8 cellular contexts compared by ENCODE assay signal in genomic region chr20:38804682-38805501, GRCh38. TPM values are rescaled to one million over a fixed set of nuclear protein-coding genes. Genes with fewer than 3 reads are reported as not detected.
DNase-seq lines count a peak whose midpoint lies in the region; ATAC-seq, FAIRE-seq and TF ChIP-seq lines count a peak whose summit lies in the region.

No MANE protein-coding gene starts in this region.

- peaks cover 6% of the 10 kb centered on the region for H3K4me1 ChIP-seq in mucosa of descending colon (ENCODE audit: low read depth)

- H3K4me3 ChIP-seq in WERI-Rb-1 (ENCODE audit: low read depth, low read length) (peak overlapping the region; percentile 72), mucosa of descending colon (no peak overlapping the region)

- DNase-seq in GF-D8 (lab: John Stamatoyannopoulos, UW) = peak; percentile 80
- DNase-seq in WERI-Rb-1 = no peak
- DNase-seq in central memory CD4-positive, alpha-beta T cell = peak; percentile 91
- DNase-seq in mucosa of descending colon = peak; percentile 55 to 80 (median 59)
- DNase-seq in stimulated activated CD8-positive, alpha-beta memory T cell treated with anti-CD3 and anti-CD28 coated beads, Interleukin-7, amount 100 ng/mL, for 24 hours (ENCODE audit: low read depth) = peak; percentile 43
- DNase-seq in frontal cortex (ENCODE audit: low spot score in 2 of 2) = no peak
- no peak for DNase-seq in HT-29 (ENCODE audit: low spot score)

- H3K27ac ChIP-seq in WERI-Rb-1 = no peak overlapping the region

- peaks cover 7% of the 10 kb centered on the region for H3K27me3 ChIP-seq in WERI-Rb-1 (ENCODE audit: insufficient read depth, low read depth, severe bottlenecking)

- no peak for FAIRE-seq in frontal cortex (lab: Jason Lieb, UNC)

- no peak for TF ChIP-seq CTCF in WERI-Rb-1 (IDR thresholded peaks at IDR 0.05; ENCODE audit: low read depth, low read length)
- no peak for TF ChIP-seq CTCF in mucosa of descending colon (IDR thresholded peaks at IDR 0.05)

- ATAC-seq in HG03135 (IDR thresholded peaks at IDR 0.05; ENCODE audit: unreplicated experiment) (peak; percentile 41), mucosa of descending colon (peak; percentile 78)

- H3K9me3 ChIP-seq in WERI-Rb-1 (ENCODE audit: severe bottlenecking) (no peaks in the 10 kb centered on the region), mucosa of descending colon (no peaks in the 10 kb centered on the region)

- intact Hi-C loops in mucosa of descending colon (cut with DNase I, micrococcal nuclease) = no loop called here

- H3K36me3 ChIP-seq in WERI-Rb-1 = no peaks in the 10 kb centered on the region
- no peaks in the 10 kb centered on the region for H3K36me3 ChIP-seq in mucosa of descending colon (ENCODE audit: low read depth)

RNA-seq across cellular contexts. Expression of gene PPP1R16B, which starts 0.6 kb away (rescaled TPM):
- total RNA-seq in mucosa of descending colon (1 to 10 TPM; 4.4 to 5.6 (median 4.4) TPM), frontal cortex (10.6 TPM)
- not detected in 2 replicates for total RNA-seq in HT-29 (2014; rRNA removed; shearing (Covaris generic))

RNA-seq across cellular contexts. Expression of gene ACTR5, which starts 56.6 kb away (rescaled TPM):
- total RNA-seq in mucosa of descending colon (1 to 10 TPM; 6.0 to 8.1 (median 7.9) TPM), frontal cortex (9.8 TPM)
- 21.0 and 21.4 TPM in 2 replicates for total RNA-seq in HT-29 (2014; rRNA removed; shearing (Covaris generic))

Comparison
In these comparisons a context has a peak if more than half of its experiments do, and no peak if none do; other contexts are left out.
1. DNase-seq: peak in GF-D8 (single experiment), central memory CD4-positive, alpha-beta T cell (single experiment), mucosa of descending colon (3 of 3) and stimulated activated CD8-positive, alpha-beta memory T cell treated with anti-CD3 and anti-CD28 coated beads, Interleukin-7, amount 100 ng/mL, for 24 hours (single experiment); none in WERI-Rb-1 (single experiment), frontal cortex (0 of 2) and HT-29 (single experiment).